30 cellular contexts compared by ENCODE assay signal in the genomic region with DNA sequence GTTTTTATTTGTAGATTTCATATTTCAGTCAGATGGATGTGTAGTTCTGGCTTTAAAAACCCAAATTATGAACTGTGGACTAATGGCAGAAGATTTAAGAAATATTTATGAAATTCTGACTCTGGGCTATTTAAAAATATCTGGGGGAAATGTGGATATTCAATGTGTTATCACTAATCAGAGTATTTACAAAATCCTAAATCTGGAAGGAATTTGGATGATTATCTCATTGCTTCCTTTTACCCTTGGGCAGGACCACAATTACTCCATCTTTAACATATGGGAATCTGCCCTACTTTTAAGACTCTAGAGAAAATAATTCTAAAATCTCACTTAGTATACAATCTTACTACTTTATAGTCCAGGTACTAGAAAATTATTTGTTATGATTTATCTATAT.
"Had no signal": no experiment of that assay in that cellular context is flagged by ENCODE, and none has a peak within 500 bp of the region (broad histone marks: within the 10 kb centered on the region; RNA-seq: fewer than 3 reads in every experiment).

No MANE protein-coding gene starts in this region.

- H3K36me3 ChIP-seq: Peyer's patch, SJSA1, WERI-Rb-1 had no signal

- DNase-seq: activated CD4-positive, alpha-beta memory T cell treated with anti-CD3 and anti-CD28 coated beads, Interleukin-2, amount 10 ng/mL, durations not matched to agents 7 days and 5 days; activated CD4-positive, alpha-beta T cell treated with anti-CD3 and anti-CD28 coated beads for 1 hour; activated CD4-positive, alpha-beta T cell treated with anti-CD3 and anti-CD28 coated beads for 48 hours; activated CD4-positive, CD25-positive, alpha-beta regulatory T cell; activated CD8-positive, alpha-beta memory T cell treated with anti-CD3 and anti-CD28 coated beads for 24 hours; activated CD8-positive, alpha-beta memory T cell treated with anti-CD3 and anti-CD28 coated beads, Interleukin-2, amount 10 ng/mL, durations not matched to agents 7 days and 5 days; activated CD8-positive, alpha-beta memory T cell treated with anti-CD3 and anti-CD28 coated beads, Interleukin-2, amount 50 U/mL, for 48 hours; activated effector memory CD4-positive, alpha-beta T cell treated with Interleukin-2 at 50 U/mL for 16 hours; activated naive CD4-positive, alpha-beta T cell treated with anti-CD3 and anti-CD28 coated beads, Interleukin-2, amount 10 ng/mL, durations not matched to agents 7 days and 5 days; activated naive CD8-positive, alpha-beta T cell treated with anti-CD3 and anti-CD28 coated beads for 36 hours; activated T-cell treated with anti-CD3 and anti-CD28 coated beads, Interleukin-2, amount 50 U/mL, for 48 hours; amniotic stem cell; aorta; cerebellar nuclear complex; Karpas-422; NCI-H1105 treated with DMSO at 0.1 percent for 48 hours; NCI-H1436; NCI-H1694; NCI-H1930; NCI-H2081 treated with DMSO at 0.1 percent for 48 hours; NCI-H345; NCI-H524 treated with DMSO at 0.1 percent for 48 hours; PC-3; Peyer's patch; RPMI8226; SHP77 treated with DMSO at 0.1 percent for 48 hours; T1000; WERI-Rb-1 had no signal

- H3K4me1 ChIP-seq: Peyer's patch, SJSA1 had no signal

- FAIRE-seq: colon had no signal

- H3K27ac ChIP-seq: Peyer's patch, SJSA1, WERI-Rb-1 had no signal

- H3K27me3 ChIP-seq: Peyer's patch, SJSA1 had no signal

- H3K9me3 ChIP-seq: Peyer's patch, SJSA1 had no signal

- ATAC-seq: activated CD8-positive, alpha-beta memory T cell treated with anti-CD3 and anti-CD28 coated beads, Interleukin-2, amount 10 ng/mL, durations not matched to agents 7 days and 5 days; PC-3 had no signal

- H3K4me3 ChIP-seq: Peyer's patch, SJSA1 had no signal
